Comparison of ENCODE assay signal across 22 cellular contexts in the genomic region with DNA sequence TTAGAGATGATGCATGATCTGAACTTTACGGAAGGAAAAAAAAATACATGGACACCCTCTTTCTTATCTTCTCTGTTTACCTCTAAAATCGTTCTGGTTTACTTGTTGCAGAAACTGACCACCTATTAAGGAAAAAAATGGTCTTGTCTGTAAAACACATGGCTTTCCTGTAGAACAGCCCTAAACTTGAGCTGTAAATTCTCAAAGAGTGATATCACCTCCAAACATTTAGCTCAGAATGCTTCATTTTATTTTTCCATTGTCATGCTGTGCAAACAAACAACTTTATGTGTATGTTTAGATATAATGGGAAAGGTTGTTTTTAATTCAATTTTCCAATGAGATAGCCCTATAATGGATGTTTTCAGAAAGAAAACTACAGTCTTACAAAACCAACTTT.
A peak's percentile ranks its signal among the peaks of the same experiment; 100 is the strongest.
DNase-seq lines count a peak whose midpoint lies in the region; ATAC-seq, FAIRE-seq and TF ChIP-seq lines count a peak whose summit lies in the region.
"Had no signal": no experiment of that assay in that cellular context is flagged by ENCODE, and none has a peak within 500 bp of the region (broad histone marks: within the 10 kb centered on the region; RNA-seq: fewer than 3 reads in every experiment).

No MANE protein-coding gene starts in this region.

- WGBS in K562 (ENCODE audit: insufficient coverage, low coverage, missing lambda C conversion rate), result 42% methylated on average over 2 of the region's 2 CpGs
- WGBS in mesenchymal stem cell, result 57% methylated on average over 1 of the region's 2 CpGs

- H2BK15ac ChIP-seq in mesenchymal stem cell (ENCODE audit: low read depth, poor library complexity, severe bottlenecking), result no peak overlapping the region

- H3K18ac ChIP-seq in mesenchymal stem cell (ENCODE audit: low read depth in 1 of 2, low read length in 2 of 2), result no peak overlapping the region

- in situ Hi-C loops in K562 (cut with MboI), result no loop called here

- no peaks in the 10 kb centered on the region for H3K79me1 ChIP-seq in mesenchymal stem cell (replicated peaks; ENCODE audit: low read length, poor library complexity, severe bottlenecking)

- H3K79me2 ChIP-seq in K562 (ENCODE audit: control insufficient read depth, insufficient read depth, low read length), result no peaks in the 10 kb centered on the region

- H3K9ac ChIP-seq in K562 (ENCODE audit: insufficient read depth in 1 of 2, low read depth in 2 of 2, low read length in 2 of 2) (no peak overlapping the region), mesenchymal stem cell (ENCODE audit: low read length) (no peak overlapping the region)

- no peak overlapping the region for H2BK120ac ChIP-seq in mesenchymal stem cell (ENCODE audit: low read depth, low read length)

- H3K4me1 ChIP-seq in K562 (replicated peaks in 1 of 2; ENCODE audit: control insufficient read depth in 2 of 2, insufficient read depth in 2 of 2, low read length in 2 of 2) (no peaks in the 10 kb centered on the region), mesenchymal stem cell (ENCODE audit: control insufficient read depth, insufficient read depth, low read depth, low read length) (no peaks in the 10 kb centered on the region), BE2C (no peaks in the 10 kb centered on the region)

- no peak for TF ChIP-seq EP300 in K562 (IDR thresholded peaks at IDR 0.05; ENCODE audit: low read length)

- CTCF ChIA-PET in K562 (lab: Yijun Ruan, JAX; ENCODE audit: low intra/inter-chr PET ratio) (no interaction called here), GM10248 (lab: Yijun Ruan, JAX) (interaction anchor here (1.5 kb wide), 1 partner anchor 19 kb away, joined by 3 read pairs; no protein-coding TSS in a partner anchor)

- ATAC-seq in K562 (no peak), GM21367 (IDR thresholded peaks at IDR 0.05; ENCODE audit: unreplicated experiment) (no peak), HG03432 (IDR thresholded peaks at IDR 0.05; ENCODE audit: unreplicated experiment) (no peak)

- no peaks in the 10 kb centered on the region; the same call in 1 of the 2 replicates for H3K27me3 Mint-ChIP-seq in HFFc6 (ENCODE audit: insufficient read depth)
- H3K27me3 Mint-ChIP-seq: B cell had no signal

- H3K9me3 Mint-ChIP-seq in HFFc6, result no peaks in the 10 kb centered on the region
- H3K9me3 Mint-ChIP-seq: H9 had no signal

- POLR2A ChIA-PET in K562 (lab: Yijun Ruan, JAX), result no interaction called here
- POLR2A ChIA-PET in GM10248 (lab: Yijun Ruan, JAX), result no interaction called here

- no TSS peak for BruUV-seq in K562 (replicated peaks; lab: Mats Ljungman, UMichigan)

- no peak overlapping the region for H2AK5ac ChIP-seq in mesenchymal stem cell (ENCODE audit: low read length, severe bottlenecking)

- H2AFZ ChIP-seq in K562 (ENCODE audit: low read depth, low read length) (no peak overlapping the region), mesenchymal stem cell (ENCODE audit: low read depth, low read length) (no peak overlapping the region)
- H2AFZ ChIP-seq: PC-9 had no signal

- peak; percentile 71 for FAIRE-seq in K562 (lab: Jason Lieb, UNC)
- FAIRE-seq: GM12891, GM18507 had no signal

- DNase-seq in HFFc6, result peak; percentile 4
- no peak for DNase-seq in K562 (ENCODE audit: extremely low read depth in 1 of 4, low spot score in 3 of 4)
- peak; percentile 37 for DNase-seq in mesenchymal stem cell
- no peak for DNase-seq in BE2C
- no peak for DNase-seq in GM10248 (ENCODE audit: extremely low spot score)
- DNase-seq: Calu3; CD4-positive, alpha-beta memory T cell; H9; KG1; NCI-H1048; NCI-H1436 treated with DMSO at 0.1 percent for 48 hours; NCI-H2029 treated with DMSO at 0.1 percent for 48 hours; NCI-H510A treated with DMSO at 0.1 percent for 48 hours; NCI-H82; PC-9; SW 1271 had no signal

- no peak for TF ChIP-seq POLR2A in K562 (conservative IDR thresholded peaks at IDR 0.05)

- H3K27ac ChIP-seq in K562 (ENCODE audit: extremely low read depth, low read depth, low read length) (no peak overlapping the region), mesenchymal stem cell (ENCODE audit: low read length, poor library complexity, severe bottlenecking) (no peak overlapping the region)
- H3K27ac ChIP-seq: PC-9, SJSA1 had no signal

- peaks cover 6% of the 10 kb centered on the region; the same call in 1 of the 2 replicates for H3K4me1 Mint-ChIP-seq in HFFc6 (ENCODE audit: low read depth)
- H3K4me1 Mint-ChIP-seq: B cell; CD4-positive, alpha-beta memory T cell had no signal

- no peak for TF ChIP-seq RAD21 in K562 (CRISPR knock-in tag; conservative IDR thresholded peaks at IDR 0.05 in 1 of 2, IDR thresholded peaks at IDR 0.05 in 1 of 2)

- no peak overlapping the region for H3K14ac ChIP-seq in mesenchymal stem cell (ENCODE audit: low read length in 2 of 2)

- no peak for TF ChIP-seq CTCF in HFFc6 (IDR thresholded peaks at IDR 0.05)
- no peak for TF ChIP-seq CTCF in K562 (IDR thresholded peaks at IDR 0.05 in 2 of 3, conservative IDR thresholded peaks at IDR 0.05 in 1 of 3; ENCODE audit: insufficient read depth in 2 of 3, low read depth in 1 of 3, low read length in 3 of 3)
- no peak for TF ChIP-seq CTCF in BE2C (IDR thresholded peaks at IDR 0.05; ENCODE audit: low read depth, low read length)
- TF ChIP-seq CTCF in GM10248 (IDR thresholded peaks at IDR 0.05; ENCODE audit: control extremely low read depth, extremely low read depth, low read depth, missing control alignments), result no peak

- no peak overlapping the region for H3K27ac Mint-ChIP-seq in HFFc6
- H3K27ac Mint-ChIP-seq: B cell; CD4-positive, alpha-beta memory T cell; H9 had no signal

- H3K9me1 ChIP-seq in K562 (ENCODE audit: control insufficient read depth, insufficient read depth, low read length), result no peaks in the 10 kb centered on the region

- H3K23ac ChIP-seq in mesenchymal stem cell (ENCODE audit: low read length in 2 of 2), result no peak overlapping the region

- no peak overlapping the region for H2BK12ac ChIP-seq in mesenchymal stem cell (ENCODE audit: low read length in 2 of 2)

- no peak overlapping the region for H4K8ac ChIP-seq in mesenchymal stem cell (ENCODE audit: low read length)

- H2BK5ac ChIP-seq in mesenchymal stem cell (ENCODE audit: low read depth, low read length, poor library complexity, severe bottlenecking), result no peak overlapping the region

- H3K36me3 Mint-ChIP-seq in HFFc6 (ENCODE audit: low read depth), result no peaks in the 10 kb centered on the region
- H3K36me3 Mint-ChIP-seq: CD4-positive, alpha-beta memory T cell had no signal

- H3K27me3 ChIP-seq in K562 (ENCODE audit: control insufficient read depth in 2 of 2, insufficient read depth in 2 of 2, low read length in 2 of 2), result no peaks in the 10 kb centered on the region
- H3K27me3 ChIP-seq in mesenchymal stem cell (ENCODE audit: control insufficient read depth in 1 of 2, insufficient read depth in 1 of 2, low read length in 2 of 2), result no peaks in the 10 kb centered on the region
- H3K27me3 ChIP-seq in BE2C, result no peaks in the 10 kb centered on the region
- H3K27me3 ChIP-seq: SJSA1 had no signal

- intact Hi-C loops in K562 (cut with micrococcal nuclease), result no loop called here

- no peak overlapping the region for H3K4ac ChIP-seq in mesenchymal stem cell (ENCODE audit: low read depth in 1 of 2, low read length in 2 of 2)

- no peak overlapping the region for H3K4me3 Mint-ChIP-seq in HFFc6
- H3K4me3 Mint-ChIP-seq: B cell; CD4-positive, alpha-beta memory T cell; H9 had no signal

- no peak overlapping the region for H3K4me2 ChIP-seq in K562 (ENCODE audit: insufficient read depth, low read length)
- H3K4me2 ChIP-seq in mesenchymal stem cell (ENCODE audit: low read length, poor library complexity, severe bottlenecking), result no peak overlapping the region
- H3K4me2 ChIP-seq: PC-9 had no signal

- H4K20me1 ChIP-seq in K562 (replicated peaks; ENCODE audit: control insufficient read depth, insufficient read depth, low read length), result no peaks in the 10 kb centered on the region

- no peaks in the 10 kb centered on the region for H3K9me3 ChIP-seq in K562 (replicated peaks; ENCODE audit: control insufficient read depth, insufficient read depth, low read depth, low read length)
- H3K9me3 ChIP-seq in mesenchymal stem cell (ENCODE audit: control insufficient read depth, low read length), result no peaks in the 10 kb centered on the region
- H3K9me3 ChIP-seq in BE2C, result no peaks in the 10 kb centered on the region
- H3K9me3 ChIP-seq: SJSA1 had no signal

- H3K36me3 ChIP-seq in K562 (ENCODE audit: control insufficient read depth, insufficient read depth, low read length) (no peaks in the 10 kb centered on the region), mesenchymal stem cell (ENCODE audit: control insufficient read depth in 1 of 2, insufficient read depth in 2 of 2, low read depth in 1 of 2, low read length in 2 of 2) (no peaks in the 10 kb centered on the region), BE2C (no peaks in the 10 kb centered on the region)
- H3K36me3 ChIP-seq: SJSA1 had no signal

- H3K4me3 ChIP-seq in K562 (no peak overlapping the region), mesenchymal stem cell (ENCODE audit: insufficient read depth in 1 of 2, low read depth in 1 of 2, low read length in 2 of 2) (no peak overlapping the region), BE2C (ENCODE audit: low read depth, low read length) (no peak overlapping the region)
- H3K4me3 ChIP-seq: PC-9, SJSA1 had no signal

- no peak overlapping the region for H4K91ac ChIP-seq in mesenchymal stem cell (ENCODE audit: low read length)

TF ChIP-seq in K562, 482 proteins besides CTCF, POLR2A, EP300 and RAD21 (continues in another document):
- TF ChIP-seq, protein P1, sequence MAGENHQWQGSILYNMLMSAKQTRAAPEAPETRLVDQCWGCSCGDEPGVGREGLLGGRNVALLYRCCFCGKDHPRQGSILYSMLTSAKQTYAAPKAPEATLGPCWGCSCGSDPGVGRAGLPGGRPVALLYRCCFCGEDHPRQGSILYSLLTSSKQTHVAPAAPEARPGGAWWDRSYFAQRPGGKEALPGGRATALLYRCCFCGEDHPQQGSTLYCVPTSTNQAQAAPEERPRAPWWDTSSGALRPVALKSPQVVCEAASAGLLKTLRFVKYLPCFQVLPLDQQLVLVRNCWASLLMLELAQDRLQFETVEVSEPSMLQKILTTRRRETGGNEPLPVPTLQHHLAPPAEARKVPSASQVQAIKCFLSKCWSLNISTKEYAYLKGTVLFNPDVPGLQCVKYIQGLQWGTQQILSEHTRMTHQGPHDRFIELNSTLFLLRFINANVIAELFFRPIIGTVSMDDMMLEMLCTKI (IDR thresholded peaks at IDR 0.05; ENCODE audit: partially characterized antibody), result no peak
- TF ChIP-seq MTA3 (IDR thresholded peaks at IDR 0.05; ENCODE audit: borderline replicate concordance) (no peak), ZNF316 (IDR thresholded peaks at IDR 0.05) (no peak)
- TF ChIP-seq, protein P2, sequence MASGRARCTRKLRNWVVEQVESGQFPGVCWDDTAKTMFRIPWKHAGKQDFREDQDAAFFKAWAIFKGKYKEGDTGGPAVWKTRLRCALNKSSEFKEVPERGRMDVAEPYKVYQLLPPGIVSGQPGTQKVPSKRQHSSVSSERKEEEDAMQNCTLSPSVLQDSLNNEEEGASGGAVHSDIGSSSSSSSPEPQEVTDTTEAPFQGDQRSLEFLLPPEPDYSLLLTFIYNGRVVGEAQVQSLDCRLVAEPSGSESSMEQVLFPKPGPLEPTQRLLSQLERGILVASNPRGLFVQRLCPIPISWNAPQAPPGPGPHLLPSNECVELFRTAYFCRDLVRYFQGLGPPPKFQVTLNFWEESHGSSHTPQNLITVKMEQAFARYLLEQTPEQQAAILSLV (tag; IDR thresholded peaks at IDR 0.05), result no peak

Comparison
In these comparisons a context has a peak if more than half of its experiments do, and no peak if none do; other contexts are left out.
1. DNase-seq: peak in HFFc6 (single experiment) and mesenchymal stem cell (single experiment); none in K562 (0 of 4), BE2C (single experiment) and GM10248 (single experiment).